12 cellular contexts compared by ENCODE assay signal in genomic region chr5:134877159-134877558, GRCh38. TPM values are rescaled to one million over a fixed set of nuclear protein-coding genes. Genes with fewer than 3 reads are reported as not detected.
DNase-seq lines count a peak whose midpoint lies in the region; ATAC-seq lines count a peak whose summit lies in the region.
"Had no signal": no experiment of that assay in that cellular context is flagged by ENCODE, and none has a peak within 500 bp of the region (broad histone marks: within the 10 kb centered on the region; RNA-seq: fewer than 3 reads in every experiment).

No MANE protein-coding gene starts in this region.

- peak overlapping the region; percentile 77 for H3K27ac Mint-ChIP-seq in activated naive CD4-positive, alpha-beta T cell treated with anti-CD3 and anti-CD28 coated beads, Interleukin-2, amount 10 ng/mL, durations not matched to agents 7 days and 5 days
- peak overlapping the region; percentile 49 for H3K27ac Mint-ChIP-seq in activated CD4-positive, alpha-beta memory T cell treated with anti-CD3 and anti-CD28 coated beads, Interleukin-2, amount 10 ng/mL, durations not matched to agents 7 days and 5 days
- H3K27ac Mint-ChIP-seq in stimulated activated naive B cell treated with anti-CD40 and anti-IgM and Interleukin-4, amounts not matched to agents 10 μg/mL and 1 μg/mL and 100 μg/mL, for 72 hours, result peak overlapping the region; percentile 56

- DNase-seq in activated naive CD4-positive, alpha-beta T cell treated with anti-CD3 and anti-CD28 coated beads, Interleukin-2, amount 10 ng/mL, durations not matched to agents 7 days and 5 days, result no peak
- no peak for DNase-seq in activated naive CD4-positive, alpha-beta T cell treated with Interleukin-2 at 50 U/mL for 16 hours
- no peak for DNase-seq in activated CD4-positive, alpha-beta memory T cell treated with anti-CD3 and anti-CD28 coated beads, Interleukin-2, amount 10 ng/mL, durations not matched to agents 7 days and 5 days
- DNase-seq in stimulated activated naive B cell treated with anti-CD40 and anti-IgM and Interleukin-4, amounts not matched to agents 10 μg/mL and 1 μg/mL and 100 μg/mL, for 72 hours, result no peak
- no peak for DNase-seq in DMS79 (lab: John Stamatoyannopoulos, UW)
- DNase-seq in SW 1271 (lab: John Stamatoyannopoulos, UW), result no peak
- no peak for DNase-seq in NCI-H2227 treated with DMSO at 0.1 percent for 48 hours (lab: John Stamatoyannopoulos, UW)
- DNase-seq: activated CD4-positive, alpha-beta T cell treated with anti-CD3 and anti-CD28 coated beads, Interleukin-2, amount 50 U/mL, for 4 hours; kidney; NCI-H187 treated with DMSO at 0.1 percent for 48 hours; ovary had no signal

- peaks cover 61% of the 10 kb centered on the region for H3K4me1 Mint-ChIP-seq in activated naive CD4-positive, alpha-beta T cell treated with anti-CD3 and anti-CD28 coated beads, Interleukin-2, amount 10 ng/mL, durations not matched to agents 7 days and 5 days
- peaks cover 51% of the 10 kb centered on the region for H3K4me1 Mint-ChIP-seq in activated CD4-positive, alpha-beta memory T cell treated with anti-CD3 and anti-CD28 coated beads, Interleukin-2, amount 10 ng/mL, durations not matched to agents 7 days and 5 days
- H3K4me1 Mint-ChIP-seq in stimulated activated naive B cell treated with anti-CD40 and anti-IgM and Interleukin-4, amounts not matched to agents 10 μg/mL and 1 μg/mL and 100 μg/mL, for 72 hours, result peaks cover 37 to 57% of the 10 kb centered on the region in 2 donors

- POLR2A ChIA-PET in activated CD4-positive, alpha-beta memory T cell treated with anti-CD3 and anti-CD28 coated beads, Interleukin-2, amount 10 ng/mL, durations not matched to agents 7 days and 5 days (lab: Charles Lee), result interaction anchor here (1.2 to 2.0 kb wide), 4 partner anchors 14 to 32 kb away, joined by 4 to 11 read pairs (median 8); partner anchors contain the start of genes C5orf24 and PCBD2

- ATAC-seq in HG02798 (IDR thresholded peaks at IDR 0.05; ENCODE audit: poor library complexity, unreplicated experiment), result peak; percentile 29
- no peak for ATAC-seq in stimulated activated naive B cell treated with anti-CD40 and anti-IgM and Interleukin-4, amounts not matched to agents 10 μg/mL and 1 μg/mL and 100 μg/mL, for 72 hours (replicated peaks)

- H3K27me3 Mint-ChIP-seq in activated naive CD4-positive, alpha-beta T cell treated with anti-CD3 and anti-CD28 coated beads, Interleukin-2, amount 10 ng/mL, durations not matched to agents 7 days and 5 days, result no peaks in the 10 kb centered on the region
- H3K27me3 Mint-ChIP-seq in activated CD4-positive, alpha-beta memory T cell treated with anti-CD3 and anti-CD28 coated beads, Interleukin-2, amount 10 ng/mL, durations not matched to agents 7 days and 5 days, result no peaks in the 10 kb centered on the region
- no peaks in the 10 kb centered on the region for H3K27me3 Mint-ChIP-seq in stimulated activated naive B cell treated with anti-CD40 and anti-IgM and Interleukin-4, amounts not matched to agents 10 μg/mL and 1 μg/mL and 100 μg/mL, for 72 hours

- H3K9me3 Mint-ChIP-seq in activated naive CD4-positive, alpha-beta T cell treated with anti-CD3 and anti-CD28 coated beads, Interleukin-2, amount 10 ng/mL, durations not matched to agents 7 days and 5 days, result no peaks in the 10 kb centered on the region
- H3K9me3 Mint-ChIP-seq in activated CD4-positive, alpha-beta memory T cell treated with anti-CD3 and anti-CD28 coated beads, Interleukin-2, amount 10 ng/mL, durations not matched to agents 7 days and 5 days, result no peaks in the 10 kb centered on the region
- H3K9me3 Mint-ChIP-seq in stimulated activated naive B cell treated with anti-CD40 and anti-IgM and Interleukin-4, amounts not matched to agents 10 μg/mL and 1 μg/mL and 100 μg/mL, for 72 hours, result no peaks in the 10 kb centered on the region

- H3K36me3 Mint-ChIP-seq in activated naive CD4-positive, alpha-beta T cell treated with anti-CD3 and anti-CD28 coated beads, Interleukin-2, amount 10 ng/mL, durations not matched to agents 7 days and 5 days, result peaks cover 37% of the 10 kb centered on the region
- peaks cover 33% of the 10 kb centered on the region for H3K36me3 Mint-ChIP-seq in activated CD4-positive, alpha-beta memory T cell treated with anti-CD3 and anti-CD28 coated beads, Interleukin-2, amount 10 ng/mL, durations not matched to agents 7 days and 5 days (ENCODE audit: low read depth)
- peaks cover 14 to 33% of the 10 kb centered on the region in 2 donors for H3K36me3 Mint-ChIP-seq in stimulated activated naive B cell treated with anti-CD40 and anti-IgM and Interleukin-4, amounts not matched to agents 10 μg/mL and 1 μg/mL and 100 μg/mL, for 72 hours

- CTCF ChIA-PET in activated naive CD4-positive, alpha-beta T cell treated with anti-CD3 and anti-CD28 coated beads, Interleukin-2, amount 10 ng/mL, durations not matched to agents 7 days and 5 days (lab: Charles Lee), result interaction anchor here (1.8 to 2.7 kb wide), 2 partner anchors 25 to 27 kb away, joined by 7 to 9 read pairs; partner anchors contain the start of gene PCBD2
- CTCF ChIA-PET in activated CD4-positive, alpha-beta memory T cell treated with anti-CD3 and anti-CD28 coated beads, Interleukin-2, amount 10 ng/mL, durations not matched to agents 7 days and 5 days (lab: Charles Lee), result interaction anchor here (1.5 kb wide), 1 partner anchor 27 kb away, joined by 9 read pairs; the partner anchor contains the start of gene PCBD2

- H3K4me3 Mint-ChIP-seq in activated naive CD4-positive, alpha-beta T cell treated with anti-CD3 and anti-CD28 coated beads, Interleukin-2, amount 10 ng/mL, durations not matched to agents 7 days and 5 days, result peak overlapping the region; percentile 5
- peak overlapping the region; percentile 9 for H3K4me3 Mint-ChIP-seq in activated CD4-positive, alpha-beta memory T cell treated with anti-CD3 and anti-CD28 coated beads, Interleukin-2, amount 10 ng/mL, durations not matched to agents 7 days and 5 days
- peak overlapping the region; percentile 7 to 11 for H3K4me3 Mint-ChIP-seq in stimulated activated naive B cell treated with anti-CD40 and anti-IgM and Interleukin-4, amounts not matched to agents 10 μg/mL and 1 μg/mL and 100 μg/mL, for 72 hours

RNA-seq across cellular contexts. Expression of gene TXNDC15, which starts 3.0 kb away (rescaled TPM):
- total RNA-seq in activated CD4-positive, alpha-beta memory T cell treated with anti-CD3 and anti-CD28 coated beads, Interleukin-2, amount 10 ng/mL, durations not matched to agents 7 days and 5 days, result 10 to 100 TPM; 51.0 to 56.9 TPM

RNA-seq across cellular contexts. Expression of gene PCBD2, which starts 27.8 kb away (rescaled TPM):
- total RNA-seq in activated CD4-positive, alpha-beta memory T cell treated with anti-CD3 and anti-CD28 coated beads, Interleukin-2, amount 10 ng/mL, durations not matched to agents 7 days and 5 days, result 10 to 100 TPM; 13.6 to 14.7 TPM

RNA-seq across cellular contexts. Expression of gene C5orf24, which starts 31.4 kb away (rescaled TPM):
- total RNA-seq in activated CD4-positive, alpha-beta memory T cell treated with anti-CD3 and anti-CD28 coated beads, Interleukin-2, amount 10 ng/mL, durations not matched to agents 7 days and 5 days, result 10 to 100 TPM; 32.3 to 32.5 TPM
